Comparison of ENCODE assay signal across 8 cellular contexts in the genomic region with DNA sequence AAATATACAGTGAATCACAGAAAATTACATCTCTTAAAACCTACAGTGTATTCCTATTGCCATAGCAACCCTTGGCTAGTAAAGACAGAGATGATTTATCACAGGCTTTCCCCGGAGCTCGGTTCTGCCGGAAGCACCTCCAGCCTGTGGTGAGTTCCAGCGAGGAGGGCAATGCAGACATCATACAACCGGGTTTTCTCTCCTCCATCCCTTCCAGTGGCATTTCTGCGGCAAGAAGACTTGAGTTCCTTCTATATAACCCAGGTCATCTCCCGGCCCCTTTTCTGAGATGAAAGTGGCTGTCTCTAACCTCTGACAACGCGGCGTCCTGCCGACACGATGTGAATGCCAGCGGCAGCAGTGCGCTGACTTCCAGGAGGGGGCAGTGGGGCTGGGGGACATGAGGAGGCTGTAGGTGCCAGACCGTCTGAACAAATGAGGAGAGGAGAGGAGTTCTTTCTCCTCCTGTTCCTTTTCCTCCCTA.
DNase-seq lines count a peak whose midpoint lies in the region; ATAC-seq and TF ChIP-seq lines count a peak whose summit lies in the region.

No MANE protein-coding gene starts in this region.

- ATAC-seq in stimulated activated memory B cell treated with anti-CD40 and anti-IgM and Interleukin-4, amounts not matched to agents 10 μg/mL and 1 μg/mL and 100 μg/mL, for 72 hours: peak; percentile 43
- no peak for ATAC-seq in HG03520 (IDR thresholded peaks at IDR 0.05; ENCODE audit: unreplicated experiment)

- CTCF ChIA-PET in GM10248 (lab: Yijun Ruan, JAX): interaction anchor here (1.2 to 3.9 kb wide), 7 partner anchors 11 to 245 kb away, joined by 4 to 21 read pairs (median 7); no protein-coding TSS in a partner anchor

- WGBS in mesodermal cell (ENCODE audit: insufficient coverage in 2 of 2), 2 experiments: 16 to 31% methylated on average over 6 to 9 of the region's 15 CpGs

- H3K27ac Mint-ChIP-seq in activated CD4-positive, alpha-beta T cell treated with anti-CD3 and anti-CD28 coated beads, Interleukin-2, amount 10 ng/mL, durations not matched to agents 24 days and 14 days: peak overlapping the region; percentile 82
- H3K27ac Mint-ChIP-seq in stimulated activated memory B cell treated with anti-CD40 and anti-IgM and Interleukin-4, amounts not matched to agents 10 μg/mL and 1 μg/mL and 100 μg/mL, for 72 hours: peak overlapping the region; percentile 87

- H3K36me3 Mint-ChIP-seq in activated CD4-positive, alpha-beta T cell treated with anti-CD3 and anti-CD28 coated beads, Interleukin-2, amount 10 ng/mL, durations not matched to agents 24 days and 14 days (ENCODE audit: low read depth): no peaks in the 10 kb centered on the region
- no peaks in the 10 kb centered on the region for H3K36me3 Mint-ChIP-seq in stimulated activated memory B cell treated with anti-CD40 and anti-IgM and Interleukin-4, amounts not matched to agents 10 μg/mL and 1 μg/mL and 100 μg/mL, for 72 hours

- intact Hi-C loops in activated CD4-positive, alpha-beta T cell treated with anti-CD3 and anti-CD28 coated beads, Interleukin-2, amount 10 ng/mL, durations not matched to agents 24 days and 14 days (cut with micrococcal nuclease): loop anchor here (1.0 to 5.0 kb wide), 4 partner anchors 35 to 676 kb away; no protein-coding TSS in a partner anchor

- no peaks in the 10 kb centered on the region for H3K4me1 ChIP-seq in mesodermal cell (ENCODE audit: control insufficient read depth, insufficient read depth, low read length, poor library complexity, severe bottlenecking)

- no peaks in the 10 kb centered on the region for H3K9me3 ChIP-seq in mesodermal cell (ENCODE audit: control insufficient read depth, low read length)

- no peaks in the 10 kb centered on the region for H3K36me3 ChIP-seq in mesodermal cell (ENCODE audit: control insufficient read depth, insufficient read depth, low read length)

- peak overlapping the region; percentile 64 for H3K27ac ChIP-seq in mesodermal cell (ENCODE audit: low read depth, low read length, severe bottlenecking)

- H3K9me3 Mint-ChIP-seq in activated CD4-positive, alpha-beta T cell treated with anti-CD3 and anti-CD28 coated beads, Interleukin-2, amount 10 ng/mL, durations not matched to agents 24 days and 14 days: no peaks in the 10 kb centered on the region
- H3K9me3 Mint-ChIP-seq in stimulated activated memory B cell treated with anti-CD40 and anti-IgM and Interleukin-4, amounts not matched to agents 10 μg/mL and 1 μg/mL and 100 μg/mL, for 72 hours: no peaks in the 10 kb centered on the region

- peak; percentile 56 for TF ChIP-seq CTCF in GM10248 (IDR thresholded peaks at IDR 0.05; ENCODE audit: control extremely low read depth, extremely low read depth, low read depth, missing control alignments)

- peaks cover 36% of the 10 kb centered on the region for H3K4me1 Mint-ChIP-seq in activated CD4-positive, alpha-beta T cell treated with anti-CD3 and anti-CD28 coated beads, Interleukin-2, amount 10 ng/mL, durations not matched to agents 24 days and 14 days
- peaks cover 57% of the 10 kb centered on the region for H3K4me1 Mint-ChIP-seq in stimulated activated memory B cell treated with anti-CD40 and anti-IgM and Interleukin-4, amounts not matched to agents 10 μg/mL and 1 μg/mL and 100 μg/mL, for 72 hours

- H3K4me3 Mint-ChIP-seq in activated CD4-positive, alpha-beta T cell treated with anti-CD3 and anti-CD28 coated beads, Interleukin-2, amount 10 ng/mL, durations not matched to agents 24 days and 14 days: peak overlapping the region; percentile 78
- peak overlapping the region; percentile 71 for H3K4me3 Mint-ChIP-seq in stimulated activated memory B cell treated with anti-CD40 and anti-IgM and Interleukin-4, amounts not matched to agents 10 μg/mL and 1 μg/mL and 100 μg/mL, for 72 hours

- H3K4me3 ChIP-seq in mesodermal cell (ENCODE audit: extremely low read depth, insufficient read depth, low read length, poor library complexity, severe bottlenecking): no peak overlapping the region

- POLR2A ChIA-PET in GM10248 (lab: Yijun Ruan, JAX): interaction anchor here (0.7 kb wide), 1 partner anchor 87 kb away, joined by 9 read pairs; no protein-coding TSS in a partner anchor

- H3K27me3 Mint-ChIP-seq in activated CD4-positive, alpha-beta T cell treated with anti-CD3 and anti-CD28 coated beads, Interleukin-2, amount 10 ng/mL, durations not matched to agents 24 days and 14 days: peaks cover 3% of the 10 kb centered on the region
- H3K27me3 Mint-ChIP-seq in stimulated activated memory B cell treated with anti-CD40 and anti-IgM and Interleukin-4, amounts not matched to agents 10 μg/mL and 1 μg/mL and 100 μg/mL, for 72 hours: no peaks in the 10 kb centered on the region

- DNase-seq in GM10248 (ENCODE audit: extremely low spot score): no peak
- peak; percentile 61 for DNase-seq in KBM-7
- peak; percentile 88 for DNase-seq in activated CD4-positive, alpha-beta T cell treated with anti-CD3 and anti-CD28 coated beads, Interleukin-2, amount 10 ng/mL, durations not matched to agents 24 days and 14 days
- DNase-seq in dermis microvascular lymphatic vessel endothelial cell (ENCODE audit: low read depth in 2 of 2): peak; percentile 3 to 69
- no peak for DNase-seq in SW 1271 (lab: John Stamatoyannopoulos, UW)

- in situ Hi-C loops in KBM-7 (cut with MboI; ENCODE audit: low pct_unique_long_range_greater_than_20kb, low sequenced_read_pairs): loop anchor here (25.0 kb wide), 1 partner anchor 891 kb away; no protein-coding TSS in a partner anchor

Comparison
In these comparisons a context has a peak if more than half of its experiments do, and no peak if none do; other contexts are left out.
1. DNase-seq: peak in KBM-7 (single experiment), activated CD4-positive, alpha-beta T cell treated with anti-CD3 and anti-CD28 coated beads, Interleukin-2, amount 10 ng/mL, durations not matched to agents 24 days and 14 days (single experiment) and dermis microvascular lymphatic vessel endothelial cell (2 of 2); none in GM10248 (single experiment) and SW 1271 (0 of 2).